ENCODE assay signal across 10 cellular contexts in the genomic region with DNA sequence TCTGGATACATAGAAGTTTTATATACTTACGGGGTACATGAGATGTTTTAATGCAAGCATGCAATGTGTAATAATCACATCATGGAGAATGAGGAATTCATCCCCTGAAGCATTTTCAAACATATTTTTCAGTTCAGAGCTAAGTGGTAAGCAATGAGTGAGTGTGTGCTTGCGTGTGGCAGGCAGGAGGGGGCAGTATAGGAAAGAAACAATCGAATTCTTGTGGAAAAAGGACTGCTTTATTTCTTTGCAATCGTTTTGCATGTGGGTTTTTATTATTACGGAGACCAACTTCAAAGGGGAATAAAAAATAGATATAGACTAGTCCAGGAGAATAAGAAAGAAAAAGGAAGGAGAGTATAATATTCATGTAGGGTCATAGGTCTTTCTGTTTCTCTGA.
DNase-seq lines count a peak whose midpoint lies in the region; FAIRE-seq and TF ChIP-seq lines count a peak whose summit lies in the region.
"Had no signal": no experiment of that assay in that cellular context is flagged by ENCODE, and none has a peak within 500 bp of the region (broad histone marks: within the 10 kb centered on the region; RNA-seq: fewer than 3 reads in every experiment).

No MANE protein-coding gene starts in this region.

- TF ChIP-seq CTCF in Calu3 (IDR thresholded peaks at IDR 0.05; ENCODE audit: unreplicated experiment), result peak; percentile 34
- peak; percentile 48 for TF ChIP-seq CTCF in GM20000 (IDR thresholded peaks at IDR 0.05; ENCODE audit: extremely low read depth, missing control alignments)
- no peak for TF ChIP-seq CTCF in vagina (IDR thresholded peaks at IDR 0.05)

- no peak for TF ChIP-seq POLR2A in vagina (IDR thresholded peaks at IDR 0.05)

- peak; percentile 9 for FAIRE-seq in islet of Langerhans (lab: Jason Lieb, UNC)
- FAIRE-seq: G401.6 had no signal

- H3K36me3 Mint-ChIP-seq in Calu3 (ENCODE audit: insufficient read depth, unreplicated experiment), result no peaks in the 10 kb centered on the region

- no peaks in the 10 kb centered on the region for H3K27me3 Mint-ChIP-seq in Calu3 (ENCODE audit: unreplicated experiment)

- BruUV-seq in Calu3 (replicated peaks; lab: Mats Ljungman, UMichigan), result no TSS peak

- H3K4me3 Mint-ChIP-seq in Calu3 (ENCODE audit: low read depth, unreplicated experiment), result no peak overlapping the region

- no peaks in the 10 kb centered on the region for H3K9me3 ChIP-seq in vagina

- no peak overlapping the region for H3K27ac ChIP-seq in vagina

- no peaks in the 10 kb centered on the region for H3K4me1 Mint-ChIP-seq in Calu3 (ENCODE audit: low read depth, unreplicated experiment)

- no peak overlapping the region for H3K27ac Mint-ChIP-seq in Calu3 (ENCODE audit: unreplicated experiment)

- no peaks in the 10 kb centered on the region for H3K36me3 ChIP-seq in vagina

- H3K27me3 ChIP-seq in vagina, result no peaks in the 10 kb centered on the region

- intact Hi-C loops in Calu3 (cut with micrococcal nuclease; ENCODE audit: unreplicated experiment) (no loop called here), vagina (cut with DNase I) (no loop called here)

- no peak overlapping the region for H3K4me3 ChIP-seq in vagina

- CTCF ChIA-PET in Calu3 (lab: Charles Lee), result no interaction called here

- H3K9me3 Mint-ChIP-seq in Calu3 (ENCODE audit: low read depth, unreplicated experiment), result peaks cover 7% of the 10 kb centered on the region

- no peaks in the 10 kb centered on the region for H3K4me1 ChIP-seq in vagina

- DNase-seq in Calu3, result peak; percentile 6
- DNase-seq in GM20000 (ENCODE audit: low spot score), result no peak
- DNase-seq in NCI-H69 (lab: John Stamatoyannopoulos, UW), result peak; percentile 4
- no peak for DNase-seq in vagina (ENCODE audit: extremely low spot score in 2 of 2)
- DNase-seq in effector CD4-positive, alpha-beta T cell, result no peak
- no peak for DNase-seq in activated CD4-positive, CD25-positive, alpha-beta regulatory T cell (lab: John Stamatoyannopoulos, UW)
- no peak for DNase-seq in central memory CD4-positive, alpha-beta T cell
- DNase-seq: activated effector memory CD4-positive, alpha-beta T cell treated with Interleukin-2 at 50 U/mL for 16 hours had no signal

Comparison
In these comparisons a context has a peak if more than half of its experiments do, and no peak if none do; other contexts are left out.
1. DNase-seq: peak in Calu3 (single experiment) and NCI-H69 (single experiment); none in GM20000 (single experiment), vagina (0 of 2), effector CD4-positive, alpha-beta T cell (single experiment), activated CD4-positive, CD25-positive, alpha-beta regulatory T cell (0 of 4) and central memory CD4-positive, alpha-beta T cell (single experiment).
2. CTCF ChIP-seq: peak in Calu3 (single experiment) and GM20000 (single experiment); none in vagina (0 of 3).